Comparison of ENCODE assay signal across 8 cellular contexts in genomic region chr9:34664281-34665108, GRCh38. TPM values are rescaled to one million over a fixed set of nuclear protein-coding genes. Genes with fewer than 3 reads are reported as not detected.
DNase-seq lines count a peak whose midpoint lies in the region; ATAC-seq and TF ChIP-seq lines count a peak whose summit lies in the region.

No MANE protein-coding gene starts in this region.

- peak overlapping the region; percentile 98 for H3K27ac ChIP-seq in lower lobe of right lung

- peaks cover 21% of the 10 kb centered on the region for H3K36me3 ChIP-seq in lower lobe of right lung

- ATAC-seq in lower lobe of right lung (peak; percentile 63 to 64), HG03097 (IDR thresholded peaks at IDR 0.05; ENCODE audit: low FRiP score, unreplicated experiment) (no peak)

- intact Hi-C loops in lower lobe of right lung (cut with DNase I), result no loop called here

- no peaks in the 10 kb centered on the region for H3K9me3 ChIP-seq in lower lobe of right lung

- no peaks in the 10 kb centered on the region for H3K27me3 ChIP-seq in lower lobe of right lung (ENCODE audit: low read depth)

- TF ChIP-seq CTCF in HFF-Myc (IDR thresholded peaks at IDR 0.05; ENCODE audit: low read depth, low read length, missing control alignments) (peak; percentile 98), lower lobe of right lung (IDR thresholded peaks at IDR 0.05) (peak; percentile 69)

- peak overlapping the region; percentile 78 for H3K4me3 ChIP-seq in HFF-Myc (replicated peaks; ENCODE audit: low read depth, low read length)
- H3K4me3 ChIP-seq in lower lobe of right lung, result peak overlapping the region; percentile 69

- peak; percentile 84 for DNase-seq in GM03348 (ENCODE audit: low spot score)
- peak; percentile 54 for DNase-seq in HFF-Myc (ENCODE audit: extremely low read depth, low read depth)
- DNase-seq in NCI-H2227 treated with DMSO at 0.1 percent for 48 hours (lab: John Stamatoyannopoulos, UW), result peak; percentile 3
- peak; percentile 62 for DNase-seq in activated CD4-positive, alpha-beta T cell treated with anti-CD3 and anti-CD28 coated beads, Interleukin-2, amount 50 U/mL, for 1 hour
- DNase-seq in effector CD4-positive, alpha-beta T cell, result peak; percentile 64
- peak; percentile 79 for DNase-seq in lower lobe of right lung
- peak; percentile 10 to 70 (median 29) for DNase-seq in stimulated activated CD4-positive, alpha-beta T cell treated with anti-CD3 and anti-CD28 coated beads, TNF-alpha, amount 100 ng/mL, for 1 hour (ENCODE audit: low read depth in 3 of 3, low spot score in 1 of 3)

- peaks cover 24% of the 10 kb centered on the region for H3K4me1 ChIP-seq in lower lobe of right lung

RNA-seq across cellular contexts. Expression of gene CCL27, which starts 2.0 kb away (rescaled TPM):
- total RNA-seq in lower lobe of right lung, result not detected

RNA-seq across cellular contexts. Expression of gene IL11RA, which starts 12.5 kb away (rescaled TPM):
- total RNA-seq in lower lobe of right lung, result 25.7 TPM

RNA-seq across cellular contexts. Expression of gene GALT, which starts 18.0 kb away (rescaled TPM):
- 51.3 TPM for total RNA-seq in lower lobe of right lung

RNA-seq across cellular contexts. Expression of gene CCL19, which starts 26.6 kb away (rescaled TPM):
- 2.4 TPM for total RNA-seq in lower lobe of right lung

RNA-seq across cellular contexts. Expression of gene SIGMAR1, which starts 26.9 kb away (rescaled TPM):
- 35.0 TPM for total RNA-seq in lower lobe of right lung

Comparison
In these comparisons a context has a peak if more than half of its experiments do, and no peak if none do; other contexts are left out.
1. DNase-seq: peak in every context shown above with its lines; median percentile 84 in GM03348; 79 in lower lobe of right lung; 64 in effector CD4-positive, alpha-beta T cell; 62 in activated CD4-positive, alpha-beta T cell treated with anti-CD3 and anti-CD28 coated beads, Interleukin-2, amount 50 U/mL, for 1 hour; 54 in HFF-Myc; 29 in stimulated activated CD4-positive, alpha-beta T cell treated with anti-CD3 and anti-CD28 coated beads, TNF-alpha, amount 100 ng/mL, for 1 hour; 3 in NCI-H2227 treated with DMSO at 0.1 percent for 48 hours.